In the genomic region with DNA sequence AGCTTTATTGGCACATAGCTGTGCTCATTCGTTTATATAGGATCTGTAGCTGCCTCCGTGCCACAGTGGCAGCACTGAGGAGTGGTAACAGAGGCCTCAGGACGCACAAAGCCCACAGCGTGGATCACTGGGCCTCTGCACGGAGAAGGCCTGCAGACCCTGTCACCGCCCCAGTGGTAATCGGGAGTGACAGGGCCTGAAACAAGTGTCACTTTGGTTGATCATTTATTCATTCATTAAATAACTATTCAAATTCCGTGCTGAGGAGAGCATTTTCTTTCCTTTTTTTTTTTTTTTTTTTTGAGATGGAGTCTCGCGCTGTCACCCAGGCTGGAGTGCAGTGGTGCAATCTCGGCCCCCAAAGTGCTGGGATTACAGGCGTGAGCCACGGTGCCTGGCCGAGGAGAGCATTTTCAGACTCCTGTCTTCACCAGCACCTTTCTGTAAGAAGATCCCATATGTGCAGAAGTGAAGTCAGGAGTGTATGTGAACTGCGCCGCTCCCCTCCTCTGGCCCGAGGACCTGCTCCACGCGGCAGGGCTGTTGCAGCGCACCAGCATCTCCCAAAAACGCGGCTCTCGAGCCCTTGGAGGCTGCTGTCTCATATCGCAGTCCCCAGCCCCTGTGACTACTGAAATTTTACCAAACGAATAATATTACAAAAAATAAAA, we compare ENCODE assay signal across 28 cellular contexts.
"Had no signal": no experiment of that assay in that cellular context is flagged by ENCODE, and none has a peak within 500 bp of the region (broad histone marks: within the 10 kb centered on the region; RNA-seq: fewer than 3 reads in every experiment).

No MANE protein-coding gene starts in this region.

- H3K36me3 Mint-ChIP-seq: activated naive CD8-positive, alpha-beta T cell had no signal

- H3K4me1 Mint-ChIP-seq: activated CD4-positive, alpha-beta memory T cell treated with anti-CD3 and anti-CD28 coated beads, Interleukin-2, amount 10 ng/mL, durations not matched to agents 7 days and 5 days; neural progenitor cell had no signal

- H3K27me3 ChIP-seq: body of pancreas, gastrocnemius medialis, hepatocyte, neural progenitor cell, thyroid gland, upper lobe of left lung, vagina had no signal

- H3K27ac Mint-ChIP-seq: activated CD4-positive, alpha-beta memory T cell treated with anti-CD3 and anti-CD28 coated beads, Interleukin-2, amount 10 ng/mL, durations not matched to agents 7 days and 5 days; activated CD4-positive, alpha-beta T cell treated with anti-CD3 and anti-CD28 coated beads, Interleukin-2, amount 10 ng/mL, durations not matched to agents 7 days and 5 days; activated T-helper 2 cell treated with anti-CD3 and anti-CD28 coated beads, Interferon-gamma antibody, Interleukin-2, Interleukin-4, amounts not matched to agents 10 μg/mL and 5 μg/mL and 100 μg/mL, durations not matched to agents 14 hours and 24 hours and 36 hours; neural progenitor cell; stimulated activated naive CD8-positive, alpha-beta T cell treated with anti-CD3 and anti-CD28 coated beads, Interleukin-15, Interleukin-2, amounts not matched to agents 100 ng/mL and 50 ng/mL, for 24 hours; T-helper 17 cell had no signal

- H3K27me3 Mint-ChIP-seq: activated CD4-positive, alpha-beta memory T cell treated with anti-CD3 and anti-CD28 coated beads, Interleukin-2, amount 10 ng/mL, durations not matched to agents 7 days and 5 days; activated CD4-positive, alpha-beta T cell treated with anti-CD3 and anti-CD28 coated beads, Interleukin-2, amount 10 ng/mL, durations not matched to agents 7 days and 5 days; activated naive CD8-positive, alpha-beta T cell; effector memory CD8-positive, alpha-beta T cell; naive thymus-derived CD4-positive, alpha-beta T cell; stimulated activated naive CD8-positive, alpha-beta T cell treated with anti-CD3 and anti-CD28 coated beads, Interleukin-15, Interleukin-2, amounts not matched to agents 100 ng/mL and 50 ng/mL, for 24 hours; T-helper 17 cell had no signal

- H3K9me3 Mint-ChIP-seq: activated CD4-positive, alpha-beta memory T cell treated with anti-CD3 and anti-CD28 coated beads, Interleukin-2, amount 10 ng/mL, durations not matched to agents 7 days and 5 days; activated CD4-positive, alpha-beta T cell treated with anti-CD3 and anti-CD28 coated beads, Interleukin-2, amount 10 ng/mL, durations not matched to agents 7 days and 5 days; activated T-cell treated with anti-CD3 and anti-CD28 coated beads, Interleukin-2, amount 50 U/mL, for 4 hours; activated T-helper 2 cell treated with anti-CD3 and anti-CD28 coated beads, Interferon-gamma antibody, Interleukin-2, Interleukin-4, amounts not matched to agents 10 μg/mL and 5 μg/mL and 100 μg/mL, durations not matched to agents 14 hours and 24 hours and 36 hours; effector memory CD8-positive, alpha-beta T cell; neural progenitor cell; stimulated activated naive CD8-positive, alpha-beta T cell treated with anti-CD3 and anti-CD28 coated beads, Interleukin-15, Interleukin-2, amounts not matched to agents 100 ng/mL and 50 ng/mL, for 24 hours had no signal

- H3K4me3 ChIP-seq: body of pancreas, coronary artery, gastrocnemius medialis, hepatocyte, left ventricle myocardium inferior, lung, neural progenitor cell, SK-N-MC, thyroid gland, upper lobe of left lung, vagina had no signal

- ATAC-seq: activated T-cell treated with anti-CD3 and anti-CD28 coated beads, Interleukin-2, amount 50 U/mL, for 4 hours; body of pancreas; effector memory CD8-positive, alpha-beta T cell; gastrocnemius medialis; naive thymus-derived CD4-positive, alpha-beta T cell; T-helper 17 cell had no signal

- H3K9me3 ChIP-seq: body of pancreas, gastrocnemius medialis, left ventricle myocardium inferior, thyroid gland, upper lobe of left lung, vagina had no signal

- DNase-seq: activated CD4-positive, alpha-beta memory T cell treated with anti-CD3 and anti-CD28 coated beads, Interleukin-2, amount 10 ng/mL, durations not matched to agents 7 days and 5 days; activated CD4-positive, alpha-beta T cell treated with anti-CD3 and anti-CD28 coated beads for 1 hour; activated CD4-positive, alpha-beta T cell treated with anti-CD3 and anti-CD28 coated beads, Interleukin-2, amount 10 ng/mL, durations not matched to agents 7 days and 5 days; activated CD8-positive, alpha-beta memory T cell treated with anti-CD3 and anti-CD28 coated beads, Interleukin-2, amount 50 U/mL, for 48 hours; activated naive CD4-positive, alpha-beta T cell treated with Interleukin-2 at 50 U/mL for 16 hours; activated T-cell treated with anti-CD3 and anti-CD28 coated beads, Interleukin-2, amount 50 U/mL, for 4 hours; body of pancreas; cerebellar nuclear complex; effector memory CD8-positive, alpha-beta T cell; erythroblast; gastrocnemius medialis; left ventricle myocardium inferior; naive thymus-derived CD4-positive, alpha-beta T cell; stimulated activated CD4-positive, alpha-beta T cell treated with anti-CD3 and anti-CD28 coated beads, Interleukin-2, amount 100 ng/mL, for 48 hours; T-helper 17 cell; T1000; thyroid gland; upper lobe of left lung; WERI-Rb-1 had no signal

- H3K4me3 Mint-ChIP-seq: activated CD4-positive, alpha-beta memory T cell treated with anti-CD3 and anti-CD28 coated beads, Interleukin-2, amount 10 ng/mL, durations not matched to agents 7 days and 5 days; activated CD4-positive, alpha-beta T cell treated with anti-CD3 and anti-CD28 coated beads, Interleukin-2, amount 10 ng/mL, durations not matched to agents 7 days and 5 days; activated naive CD8-positive, alpha-beta T cell; activated T-cell treated with anti-CD3 and anti-CD28 coated beads, Interleukin-2, amount 50 U/mL, for 4 hours; effector memory CD8-positive, alpha-beta T cell; naive thymus-derived CD4-positive, alpha-beta T cell; neural progenitor cell; stimulated activated naive CD8-positive, alpha-beta T cell treated with anti-CD3 and anti-CD28 coated beads, Interleukin-15, Interleukin-2, amounts not matched to agents 100 ng/mL and 50 ng/mL, for 24 hours had no signal

- H3K27ac ChIP-seq: body of pancreas, coronary artery, gastrocnemius medialis, hepatocyte, left ventricle myocardium inferior, neural progenitor cell, SK-N-MC, thyroid gland, upper lobe of left lung, vagina, WERI-Rb-1 had no signal

- H3K4me1 ChIP-seq: body of pancreas, gastrocnemius medialis, neural progenitor cell, thyroid gland, upper lobe of left lung, vagina had no signal
